In genomic region chr1:33257759-33258712, GRCh38 we compare ENCODE assay signal across 8 cellular contexts. TPM values are rescaled to one million over a fixed set of nuclear protein-coding genes. Genes with fewer than 3 reads are reported as not detected.
DNase-seq lines count a peak whose midpoint lies in the region; ATAC-seq and TF ChIP-seq lines count a peak whose summit lies in the region.

No MANE protein-coding gene starts in this region.

- H3K9ac ChIP-seq in liver (ENCODE audit: low read depth in 1 of 2, low read length in 2 of 2), result peak overlapping the region; percentile 60 to 93

- H3K9me3 ChIP-seq in liver (ENCODE audit: control insufficient read depth in 4 of 4, low read length in 3 of 4) (no peaks in the 10 kb centered on the region), thoracic aorta (no peaks in the 10 kb centered on the region)

- no peaks in the 10 kb centered on the region for H3K27me3 ChIP-seq in liver (ENCODE audit: control insufficient read depth in 4 of 4, insufficient read depth in 4 of 4, low read length in 3 of 4)
- no peaks in the 10 kb centered on the region for H3K27me3 ChIP-seq in thoracic aorta (replicated peaks; ENCODE audit: insufficient read depth)

- no peak for TF ChIP-seq CTCF in liver (IDR thresholded peaks at IDR 0.05; ENCODE audit: low read depth, low read length, missing input control)
- no peak for TF ChIP-seq CTCF in thoracic aorta (IDR thresholded peaks at IDR 0.05)

- CTCF ChIA-PET in activated CD4-positive, alpha-beta T cell treated with anti-CD3 and anti-CD28 coated beads, Interleukin-2, amount 10 ng/mL, durations not matched to agents 7 days and 5 days (lab: Charles Lee), result interaction anchor here (1.0 to 1.1 kb wide), 2 partner anchors 10 to 29 kb away, joined by 3 read pairs; no protein-coding TSS in a partner anchor

- H3K36me3 ChIP-seq in liver (ENCODE audit: control insufficient read depth in 4 of 4, insufficient read depth in 3 of 4, low read depth in 1 of 4, low read length in 3 of 4) (no peaks in the 10 kb centered on the region), thoracic aorta (no peaks in the 10 kb centered on the region)

- H3K4me3 ChIP-seq in liver (ENCODE audit: low read depth in 1 of 3, low read length in 3 of 3) (peak overlapping the region; percentile 38 to 90 (median 77)), thoracic aorta (peak overlapping the region; percentile 79)

- no peak for TF ChIP-seq RAD21 in liver (IDR thresholded peaks at IDR 0.05)

- 37% methylated on average over 19 of the region's 19 CpGs for WGBS in liver

- peak overlapping the region; percentile 100 for H3K27ac Mint-ChIP-seq in activated CD4-positive, alpha-beta T cell treated with anti-CD3 and anti-CD28 coated beads, Interleukin-2, amount 10 ng/mL, durations not matched to agents 7 days and 5 days

- H3K9me3 Mint-ChIP-seq in activated CD4-positive, alpha-beta T cell treated with anti-CD3 and anti-CD28 coated beads, Interleukin-2, amount 10 ng/mL, durations not matched to agents 7 days and 5 days, result no peaks in the 10 kb centered on the region

- POLR2A ChIA-PET in activated CD4-positive, alpha-beta T cell treated with anti-CD3 and anti-CD28 coated beads, Interleukin-2, amount 10 ng/mL, durations not matched to agents 7 days and 5 days (lab: Charles Lee), result interaction anchor here (0.6 kb wide), 1 partner anchor 332 kb away, joined by 4 read pairs; no protein-coding TSS in a partner anchor

- no peak for DNase-seq in activated CD4-positive, alpha-beta T cell treated with anti-CD3 and anti-CD28 coated beads, Interleukin-2, amount 10 ng/mL, durations not matched to agents 7 days and 5 days
- no peak for DNase-seq in activated CD4-positive, alpha-beta T cell treated with anti-CD3 and anti-CD28 coated beads, Interleukin-2, amount 50 U/mL, for 1 hour
- DNase-seq in astrocyte of the hippocampus (ENCODE audit: low read depth, low spot score) (peak; percentile 17), thoracic aorta (ENCODE audit: low spot score) (no peak), NCI-H748 treated with DMSO at 0.1 percent for 48 hours (lab: John Stamatoyannopoulos, UW) (no peak), CD1c-positive myeloid dendritic cell (ENCODE audit: extremely low spot score) (no peak), SIG-M5 treated with dmso at 0.1 percent for 504 hours (lab: John Stamatoyannopoulos, UW; ENCODE audit: unreplicated experiment) (no peak)

- H3K36me3 Mint-ChIP-seq in activated CD4-positive, alpha-beta T cell treated with anti-CD3 and anti-CD28 coated beads, Interleukin-2, amount 10 ng/mL, durations not matched to agents 7 days and 5 days (ENCODE audit: low read depth), result peaks cover 7% of the 10 kb centered on the region

- H3K27me3 Mint-ChIP-seq in activated CD4-positive, alpha-beta T cell treated with anti-CD3 and anti-CD28 coated beads, Interleukin-2, amount 10 ng/mL, durations not matched to agents 7 days and 5 days, result no peaks in the 10 kb centered on the region

- H3K4me3 Mint-ChIP-seq in activated CD4-positive, alpha-beta T cell treated with anti-CD3 and anti-CD28 coated beads, Interleukin-2, amount 10 ng/mL, durations not matched to agents 7 days and 5 days, result peak overlapping the region; percentile 99

- H3K27ac ChIP-seq in liver (ENCODE audit: low read depth in 1 of 2, low read length in 2 of 2) (peak overlapping the region; percentile 77 to 82), thoracic aorta (peak overlapping the region; percentile 92 to 99)

- peaks cover 8 to 32% (median 21%) of the 10 kb centered on the region in 4 donors for H3K4me1 ChIP-seq in liver (ENCODE audit: control insufficient read depth in 4 of 4, insufficient read depth in 4 of 4, low read length in 3 of 4)
- H3K4me1 ChIP-seq in thoracic aorta (ENCODE audit: control insufficient read depth in 1 of 2, low read depth in 2 of 2), result peaks cover 36 to 60% of the 10 kb centered on the region in 2 donors

- no peak for ATAC-seq in thoracic aorta (ENCODE audit: insufficient number of reproducible peaks, low FRiP score, low read depth)

- H3K4me1 Mint-ChIP-seq in activated CD4-positive, alpha-beta T cell treated with anti-CD3 and anti-CD28 coated beads, Interleukin-2, amount 10 ng/mL, durations not matched to agents 7 days and 5 days, result peaks cover 27% of the 10 kb centered on the region

TF ChIP-seq in liver, 16 proteins besides CTCF, POLR2A, EP300 and RAD21:
- peak; percentile 42 for TF ChIP-seq SP1 (IDR thresholded peaks at IDR 0.05)
- peak; percentile 33 to 54 for TF ChIP-seq RXRA (IDR thresholded peaks at IDR 0.05)
- peak; percentile 73 for TF ChIP-seq HNF4G (IDR thresholded peaks at IDR 0.05)
- TF ChIP-seq MAX (IDR thresholded peaks at IDR 0.05), result no peak
- no peak for TF ChIP-seq FOXA1 (IDR thresholded peaks at IDR 0.05)
- peak; percentile 94 for TF ChIP-seq HNF4A (conservative IDR thresholded peaks at IDR 0.05)
- TF ChIP-seq NR2F2 (IDR thresholded peaks at IDR 0.05), result peak; percentile 26

RNA-seq across cellular contexts. Expression of gene ZNF362, which starts 1.7 kb away (rescaled TPM):
- total RNA-seq in activated CD4-positive, alpha-beta T cell treated with anti-CD3 and anti-CD28 coated beads, Interleukin-2, amount 10 ng/mL, durations not matched to agents 7 days and 5 days, result 10 to 100 TPM; 21.4 to 21.8 TPM
- total RNA-seq in liver, result 1 to 10 TPM; 2.3 to 6.2 TPM
- polyA plus RNA-seq in liver, result 1 to 10 TPM; 4.6 to 6.3 TPM
- total RNA-seq in thoracic aorta, result 10 to 100 TPM; 25.3 to 55.4 TPM
